ENCODE assay signal across 13 cellular contexts in the genomic region with DNA sequence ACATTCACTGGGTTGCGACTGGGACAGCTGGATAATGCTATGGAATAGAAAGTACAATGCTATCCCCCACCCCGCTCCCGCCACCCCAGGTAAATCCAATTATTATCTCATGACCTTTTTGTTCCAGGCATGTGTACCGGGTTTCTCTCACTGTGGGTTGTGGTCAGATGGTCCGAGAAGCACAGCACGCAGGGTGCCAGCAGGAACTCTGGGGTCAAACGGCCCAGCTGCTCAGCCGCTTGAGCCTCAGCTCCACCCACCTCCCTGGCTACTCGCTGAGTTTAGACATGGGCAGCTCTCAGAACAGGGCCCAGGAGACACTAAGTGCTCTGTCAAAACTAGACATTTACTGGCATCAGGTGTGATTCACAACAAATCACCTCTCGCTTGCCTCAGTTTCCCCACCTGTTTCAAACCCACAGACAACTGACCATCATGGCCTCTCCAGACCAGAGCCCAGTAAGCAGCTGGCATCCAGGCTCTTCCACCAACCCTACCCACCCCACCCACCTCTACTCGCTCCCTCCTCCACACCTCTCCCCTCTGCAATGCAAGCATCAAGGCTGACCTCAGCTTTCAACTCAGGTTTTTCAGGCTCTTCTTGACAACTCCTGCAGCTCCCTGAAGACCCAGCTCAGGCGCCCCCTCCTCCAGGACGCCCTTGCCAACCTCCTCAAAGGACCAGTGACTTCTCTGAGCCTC. TPM values are rescaled to one million over a fixed set of nuclear protein-coding genes. Genes with fewer than 3 reads are reported as not detected.
DNase-seq lines count a peak whose midpoint lies in the region; ATAC-seq, FAIRE-seq and TF ChIP-seq lines count a peak whose summit lies in the region.
"Had no signal": no experiment of that assay in that cellular context is flagged by ENCODE, and none has a peak within 500 bp of the region (broad histone marks: within the 10 kb centered on the region; RNA-seq: fewer than 3 reads in every experiment).

No MANE protein-coding gene starts in this region.

- intact Hi-C loops in gastrocnemius medialis (cut with DNase I; ENCODE audit: low total_unique reads): no loop called here

- peaks cover 8% of the 10 kb centered on the region for H3K27me3 Mint-ChIP-seq in glutamatergic neuron (ENCODE audit: unreplicated experiment)

- ATAC-seq in RWPE2 (ENCODE audit: low read depth) (no peak), gastrocnemius medialis (no peak), HG02870 (IDR thresholded peaks at IDR 0.05; ENCODE audit: unreplicated experiment) (no peak)

- H3K4me3 ChIP-seq in HEK293 (ENCODE audit: low read depth, low read length): no peak overlapping the region
- H3K4me3 ChIP-seq in RWPE2 (ENCODE audit: severe bottlenecking): no peak overlapping the region
- no peak overlapping the region for H3K4me3 ChIP-seq in gastrocnemius medialis
- H3K4me3 ChIP-seq: right atrium auricular region had no signal

- H3K36me3 Mint-ChIP-seq in glutamatergic neuron (ENCODE audit: unreplicated experiment): no peaks in the 10 kb centered on the region

- H3K9me3 ChIP-seq in HEK293 (ENCODE audit: control insufficient read depth, insufficient read depth, low read depth, low read length) (no peaks in the 10 kb centered on the region), RWPE2 (ENCODE audit: severe bottlenecking) (no peaks in the 10 kb centered on the region), gastrocnemius medialis (no peaks in the 10 kb centered on the region)
- H3K9me3 ChIP-seq: right atrium auricular region had no signal

- POLR2A ChIA-PET in HEK293 (lab: Yijun Ruan, JAX): interaction anchor here (1.9 kb wide), 1 partner anchor 13 kb away, joined by 8 read pairs; a partner anchor contains a TSS

- TF ChIP-seq POLR2A in gastrocnemius medialis (IDR thresholded peaks at IDR 0.05): no peak

- H3K27ac Mint-ChIP-seq in glutamatergic neuron (ENCODE audit: unreplicated experiment): peak overlapping the region; percentile 78

- in situ Hi-C loops in gastrocnemius medialis (cut with MboI; ENCODE audit: low sequenced_read_pairs in 4 of 4): no loop called here

- H3K27me3 ChIP-seq in RWPE2 (ENCODE audit: insufficient read depth, poor library complexity, severe bottlenecking) (no peaks in the 10 kb centered on the region), gastrocnemius medialis (no peaks in the 10 kb centered on the region)
- H3K27me3 ChIP-seq: right atrium auricular region had no signal

- H3K27ac ChIP-seq in HEK293 (ENCODE audit: extremely low read depth, low read depth, low read length) (no peak overlapping the region), RWPE2 (ENCODE audit: poor library complexity, severe bottlenecking) (peak overlapping the region; percentile 82), gastrocnemius medialis (peak overlapping the region in 3 of 4 donors; percentile 34 to 82 (median 55))
- H3K27ac ChIP-seq: right atrium auricular region had no signal

- peaks cover 8% of the 10 kb centered on the region for H3K9me3 Mint-ChIP-seq in glutamatergic neuron (ENCODE audit: unreplicated experiment)

- no peak for FAIRE-seq in HTR-8/SVneo (lab: Jason Lieb, UNC)

- H3K4me1 ChIP-seq in HEK293 (ENCODE audit: control insufficient read depth, insufficient read depth, low read length) (no peaks in the 10 kb centered on the region), RWPE2 (ENCODE audit: insufficient read depth, poor library complexity, severe bottlenecking) (peaks cover 44% of the 10 kb centered on the region), gastrocnemius medialis (peaks cover 21 to 48% of the 10 kb centered on the region in 2 donors)

- H3K36me3 ChIP-seq in HEK293 (ENCODE audit: control insufficient read depth in 2 of 2, insufficient read depth in 1 of 2, low read length in 2 of 2) (peaks cover 0 to 76% of the 10 kb centered on the region in 2 experiments; a peak in 2 of 3 replicates), RWPE2 (ENCODE audit: low read depth) (peaks cover 87% of the 10 kb centered on the region), gastrocnemius medialis (no peaks in the 10 kb centered on the region)
- H3K36me3 ChIP-seq: right atrium auricular region had no signal

- H3K4me1 Mint-ChIP-seq in glutamatergic neuron (ENCODE audit: low read depth, unreplicated experiment): peaks cover 28% of the 10 kb centered on the region

- DNase-seq in RWPE2 (ENCODE audit: low spot score) (no peak), glutamatergic neuron (no peak), gastrocnemius medialis (no peak), HTR-8/SVneo (ENCODE audit: insufficient read length, low spot score) (no peak)
- no peak for DNase-seq in stimulated activated CD4-positive, alpha-beta T cell treated with anti-CD3 and anti-CD28 coated beads, Interleukin-4, amount 100 ng/mL, for 4 hours
- DNase-seq: amygdala, GOT3, kidney glomerular epithelial cell, midbrain, NCI-H748 treated with DMSO at 0.1 percent for 48 hours had no signal

- TF ChIP-seq CTCF in HEK293 (tag by site-specific recombination; IDR thresholded peaks at IDR 0.05) (no peak), RWPE2 (IDR thresholded peaks at IDR 0.05; ENCODE audit: poor library complexity, severe bottlenecking) (no peak), glutamatergic neuron (IDR thresholded peaks at IDR 0.05; ENCODE audit: partially characterized antibody, unreplicated experiment) (no peak), gastrocnemius medialis (IDR thresholded peaks at IDR 0.05 in 4 of 5, conservative IDR thresholded peaks at IDR 0.05 in 1 of 5) (no peak)

- H3K4me3 Mint-ChIP-seq in glutamatergic neuron (ENCODE audit: unreplicated experiment): no peak overlapping the region

- CTCF ChIA-PET in HEK293 (lab: Yijun Ruan, JAX): interaction anchor here (0.7 to 12.9 kb wide), 14 partner anchors 8 to 182 kb away, joined by 3 to 115 read pairs (median 4); a partner anchor contains a TSS

TF ChIP-seq in HEK293, 187 proteins besides CTCF, POLR2A, EP300 and RAD21:
- TF ChIP-seq ZFHX2 (tag by site-specific recombination; conservative IDR thresholded peaks at IDR 0.05) (peak; percentile 69), ZNF558 (tag by site-specific recombination; IDR thresholded peaks at IDR 0.05) (no peak), ZNF341 (tag by site-specific recombination; IDR thresholded peaks at IDR 0.05; ENCODE audit: low read depth) (peak; percentile 91), EGR2 (tag by site-specific recombination; IDR thresholded peaks at IDR 0.05; ENCODE audit: low read depth) (peak; percentile 77), ZNF654 (tag by site-specific recombination; IDR thresholded peaks at IDR 0.05; ENCODE audit: low read depth) (no peak), ZNF391 (tag by site-specific recombination; IDR thresholded peaks at IDR 0.05; ENCODE audit: borderline replicate concordance, low read depth) (no peak)
- TF ChIP-seq, protein P1, sequence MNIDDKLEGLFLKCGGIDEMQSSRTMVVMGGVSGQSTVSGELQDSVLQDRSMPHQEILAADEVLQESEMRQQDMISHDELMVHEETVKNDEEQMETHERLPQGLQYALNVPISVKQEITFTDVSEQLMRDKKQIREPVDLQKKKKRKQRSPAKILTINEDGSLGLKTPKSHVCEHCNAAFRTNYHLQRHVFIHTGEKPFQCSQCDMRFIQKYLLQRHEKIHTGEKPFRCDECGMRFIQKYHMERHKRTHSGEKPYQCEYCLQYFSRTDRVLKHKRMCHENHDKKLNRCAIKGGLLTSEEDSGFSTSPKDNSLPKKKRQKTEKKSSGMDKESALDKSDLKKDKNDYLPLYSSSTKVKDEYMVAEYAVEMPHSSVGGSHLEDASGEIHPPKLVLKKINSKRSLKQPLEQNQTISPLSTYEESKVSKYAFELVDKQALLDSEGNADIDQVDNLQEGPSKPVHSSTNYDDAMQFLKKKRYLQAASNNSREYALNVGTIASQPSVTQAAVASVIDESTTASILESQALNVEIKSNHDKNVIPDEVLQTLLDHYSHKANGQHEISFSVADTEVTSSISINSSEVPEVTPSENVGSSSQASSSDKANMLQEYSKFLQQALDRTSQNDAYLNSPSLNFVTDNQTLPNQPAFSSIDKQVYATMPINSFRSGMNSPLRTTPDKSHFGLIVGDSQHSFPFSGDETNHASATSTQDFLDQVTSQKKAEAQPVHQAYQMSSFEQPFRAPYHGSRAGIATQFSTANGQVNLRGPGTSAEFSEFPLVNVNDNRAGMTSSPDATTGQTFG (tag by site-specific recombination; IDR thresholded peaks at IDR 0.05; ENCODE audit: borderline replicate concordance): no peak
- TF ChIP-seq, protein P2, sequence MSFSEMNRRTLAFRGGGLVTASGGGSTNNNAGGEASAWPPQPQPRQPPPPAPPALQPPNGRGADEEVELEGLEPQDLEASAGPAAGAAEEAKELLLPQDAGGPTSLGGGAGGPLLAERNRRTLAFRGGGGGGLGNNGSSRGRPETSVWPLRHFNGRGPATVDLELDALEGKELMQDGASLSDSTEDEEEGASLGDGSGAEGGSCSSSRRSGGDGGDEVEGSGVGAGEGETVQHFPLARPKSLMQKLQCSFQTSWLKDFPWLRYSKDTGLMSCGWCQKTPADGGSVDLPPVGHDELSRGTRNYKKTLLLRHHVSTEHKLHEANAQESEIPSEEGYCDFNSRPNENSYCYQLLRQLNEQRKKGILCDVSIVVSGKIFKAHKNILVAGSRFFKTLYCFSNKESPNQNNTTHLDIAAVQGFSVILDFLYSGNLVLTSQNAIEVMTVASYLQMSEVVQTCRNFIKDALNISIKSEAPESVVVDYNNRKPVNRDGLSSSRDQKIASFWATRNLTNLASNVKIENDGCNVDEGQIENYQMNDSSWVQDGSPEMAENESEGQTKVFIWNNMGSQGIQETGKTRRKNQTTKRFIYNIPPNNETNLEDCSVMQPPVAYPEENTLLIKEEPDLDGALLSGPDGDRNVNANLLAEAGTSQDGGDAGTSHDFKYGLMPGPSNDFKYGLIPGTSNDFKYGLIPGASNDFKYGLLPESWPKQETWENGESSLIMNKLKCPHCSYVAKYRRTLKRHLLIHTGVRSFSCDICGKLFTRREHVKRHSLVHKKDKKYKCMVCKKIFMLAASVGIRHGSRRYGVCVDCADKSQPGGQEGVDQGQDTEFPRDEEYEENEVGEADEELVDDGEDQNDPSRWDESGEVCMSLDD (tag by site-specific recombination; IDR thresholded peaks at IDR 0.05): no peak

RNA-seq across cellular contexts. Expression of a gene that starts 13.0 kb away (rescaled TPM):
- total RNA-seq in glutamatergic neuron (ENCODE audit: unreplicated experiment) (61.1 TPM), gastrocnemius medialis (1 to 10 TPM; 2.4 to 7.0 (median 5.2) TPM)

RNA-seq across cellular contexts. Expression of a gene that starts 20.1 kb away (rescaled TPM):
- total RNA-seq in glutamatergic neuron (ENCODE audit: unreplicated experiment) (2.7 TPM), gastrocnemius medialis (1 to 10 TPM; 2.6 to 5.7 (median 4.4) TPM)
